13 cellular contexts compared by ENCODE assay signal in the genomic region with DNA sequence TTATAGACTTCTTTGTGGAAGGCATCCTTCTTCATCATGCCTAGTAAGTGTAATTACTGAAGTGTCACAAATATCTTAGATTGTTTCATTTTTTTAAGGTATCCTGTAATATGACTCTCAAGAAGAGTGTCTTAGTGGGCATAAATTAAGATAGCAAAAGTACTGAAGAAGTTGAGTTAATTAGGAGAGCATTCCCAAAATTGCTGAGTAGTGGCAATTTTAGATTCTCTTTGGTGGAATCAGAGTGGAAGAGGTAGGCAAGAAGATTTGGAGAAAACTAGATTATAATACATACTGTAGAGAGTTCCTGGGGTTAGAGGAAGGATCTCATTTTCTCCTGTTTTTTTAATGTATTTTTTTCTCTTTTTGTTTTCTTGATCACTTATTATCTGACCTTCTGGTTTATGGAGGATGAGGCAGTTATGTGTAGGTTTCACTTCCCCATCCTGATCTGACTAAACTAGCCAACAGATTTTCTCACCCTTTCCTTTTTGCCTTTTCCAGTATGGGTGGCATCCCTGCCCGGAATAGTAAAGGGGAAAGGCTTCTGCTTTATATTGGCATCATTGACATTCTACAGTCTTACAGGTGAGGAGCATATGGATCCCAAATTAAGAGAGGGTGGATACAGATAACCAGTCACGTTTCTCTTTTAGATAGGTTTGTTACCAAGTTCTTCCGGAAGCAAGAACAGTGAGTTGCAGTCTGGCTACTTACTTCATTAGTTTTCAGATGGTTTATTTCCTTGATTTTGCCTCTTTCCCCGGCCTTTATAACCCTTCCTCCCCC. TPM values are rescaled to one million over a fixed set of nuclear protein-coding genes. Genes with fewer than 3 reads are reported as not detected.
A peak's percentile ranks its signal among the peaks of the same experiment; 100 is the strongest.
DNase-seq lines count a peak whose midpoint lies in the region; ATAC-seq and TF ChIP-seq lines count a peak whose summit lies in the region.
"Had no signal": no experiment of that assay in that cellular context is flagged by ENCODE, and none has a peak within 500 bp of the region (broad histone marks: within the 10 kb centered on the region; RNA-seq: fewer than 3 reads in every experiment).

No MANE protein-coding gene starts in this region.

- H3K27ac ChIP-seq in uterus (no peak overlapping the region), testis (peak overlapping the region in 1 of 2 donors; percentile 29)
- H3K27ac ChIP-seq: RWPE1 had no signal

- no peak for TF ChIP-seq CTCF in GM12864 (IDR thresholded peaks at IDR 0.05; ENCODE audit: low read depth, low read length, missing control alignments)
- no peak for TF ChIP-seq CTCF in nephron progenitor cell (IDR thresholded peaks at IDR 0.05)
- TF ChIP-seq CTCF in uterus (IDR thresholded peaks at IDR 0.05), result no peak
- TF ChIP-seq CTCF in testis (IDR thresholded peaks at IDR 0.05), result no peak

- no peak overlapping the region for H3K4me3 ChIP-seq in GM12864 (ENCODE audit: low read depth, low read length)
- H3K4me3 ChIP-seq in uterus, result no peak overlapping the region
- H3K4me3 ChIP-seq in testis, result no peak overlapping the region
- H3K4me3 ChIP-seq: mucosa of descending colon had no signal

- peak overlapping the region; percentile 56 for H3K27ac Mint-ChIP-seq in activated T-helper 1 cell treated with anti-CD3 and anti-CD28 coated beads, Interleukin-12 subunit alpha, Interleukin-12 subunit beta, Interleukin-2, Interleukin-4 antibody, amounts not matched to agents 30 ng/mL and 10 ng/mL and 1 ng/mL, durations not matched to agents 14 hours and 24 hours and 36 hours
- H3K27ac Mint-ChIP-seq in nephron progenitor cell, result peak overlapping the region; percentile 20

- H3K4me1 ChIP-seq in uterus, result no peaks in the 10 kb centered on the region
- no peaks in the 10 kb centered on the region for H3K4me1 ChIP-seq in testis

- H3K4me3 Mint-ChIP-seq in activated T-helper 1 cell treated with anti-CD3 and anti-CD28 coated beads, Interleukin-12 subunit alpha, Interleukin-12 subunit beta, Interleukin-2, Interleukin-4 antibody, amounts not matched to agents 30 ng/mL and 10 ng/mL and 1 ng/mL, durations not matched to agents 14 hours and 24 hours and 36 hours, result no peak overlapping the region
- H3K4me3 Mint-ChIP-seq in nephron progenitor cell, result no peak overlapping the region
- H3K4me3 Mint-ChIP-seq: activated T-cell treated with anti-CD3 and anti-CD28 coated beads, Interleukin-2, amount 50 U/mL, for 4 hours; central memory CD8-positive, alpha-beta T cell had no signal

- peaks cover 53% of the 10 kb centered on the region for H3K36me3 Mint-ChIP-seq in activated T-helper 1 cell treated with anti-CD3 and anti-CD28 coated beads, Interleukin-12 subunit alpha, Interleukin-12 subunit beta, Interleukin-2, Interleukin-4 antibody, amounts not matched to agents 30 ng/mL and 10 ng/mL and 1 ng/mL, durations not matched to agents 14 hours and 24 hours and 36 hours (ENCODE audit: low read depth)
- peaks cover 81% of the 10 kb centered on the region for H3K36me3 Mint-ChIP-seq in nephron progenitor cell (ENCODE audit: low read depth)

- TF ChIP-seq POLR2A in uterus (IDR thresholded peaks at IDR 0.05) (no peak), testis (IDR thresholded peaks at IDR 0.05) (no peak)

- H3K9me3 ChIP-seq in uterus (no peaks in the 10 kb centered on the region), testis (no peaks in the 10 kb centered on the region)
- H3K9me3 ChIP-seq: mucosa of descending colon had no signal

- H3K36me3 ChIP-seq in uterus (no peaks in the 10 kb centered on the region), testis (ENCODE audit: low read depth, missing control alignments) (no peaks in the 10 kb centered on the region)

- peaks cover 10% of the 10 kb centered on the region for H3K4me1 Mint-ChIP-seq in activated T-helper 1 cell treated with anti-CD3 and anti-CD28 coated beads, Interleukin-12 subunit alpha, Interleukin-12 subunit beta, Interleukin-2, Interleukin-4 antibody, amounts not matched to agents 30 ng/mL and 10 ng/mL and 1 ng/mL, durations not matched to agents 14 hours and 24 hours and 36 hours (ENCODE audit: low read depth)
- no peaks in the 10 kb centered on the region for H3K4me1 Mint-ChIP-seq in nephron progenitor cell
- H3K4me1 Mint-ChIP-seq: central memory CD8-positive, alpha-beta T cell had no signal

- no peaks in the 10 kb centered on the region for H3K27me3 ChIP-seq in uterus
- no peaks in the 10 kb centered on the region for H3K27me3 ChIP-seq in testis

- intact Hi-C loops in activated T-helper 1 cell treated with anti-CD3 and anti-CD28 coated beads, Interleukin-12 subunit alpha, Interleukin-12 subunit beta, Interleukin-2, Interleukin-4 antibody, amounts not matched to agents 30 ng/mL and 10 ng/mL and 1 ng/mL, durations not matched to agents 14 hours and 24 hours and 36 hours (cut with micrococcal nuclease), result loop anchor here (1.0 kb wide), 1 partner anchor 7 kb away; no protein-coding TSS in a partner anchor
- intact Hi-C loops in uterus (cut with DNase I; ENCODE audit: low total_unique reads), result no loop called here
- intact Hi-C loops in testis (cut with DNase I; ENCODE audit: low total_unique reads), result no loop called here

- DNase-seq in GM12864 (ENCODE audit: low read depth) (peak; percentile 13), nephron progenitor cell (no peak), uterus (no peak), testis (no peak), DMS 273 (lab: John Stamatoyannopoulos, UW; ENCODE audit: unreplicated experiment) (no peak)
- DNase-seq in activated T-helper 1 cell treated with anti-CD3 and anti-CD28 coated beads, Interleukin-12 subunit alpha, Interleukin-12 subunit beta, Interleukin-2, Interleukin-4 antibody, amounts not matched to agents 30 ng/mL and 10 ng/mL and 1 ng/mL, durations not matched to agents 14 hours and 24 hours and 36 hours (ENCODE audit: low spot score), result no peak
- DNase-seq: activated T-cell treated with anti-CD3 and anti-CD28 coated beads, Interleukin-2, amount 50 U/mL, for 4 hours; Kasumi-1; mucosa of descending colon; substantia nigra had no signal

- no peaks in the 10 kb centered on the region for H3K9me3 Mint-ChIP-seq in activated T-helper 1 cell treated with anti-CD3 and anti-CD28 coated beads, Interleukin-12 subunit alpha, Interleukin-12 subunit beta, Interleukin-2, Interleukin-4 antibody, amounts not matched to agents 30 ng/mL and 10 ng/mL and 1 ng/mL, durations not matched to agents 14 hours and 24 hours and 36 hours
- H3K9me3 Mint-ChIP-seq in nephron progenitor cell, result no peaks in the 10 kb centered on the region
- H3K9me3 Mint-ChIP-seq: activated T-cell treated with anti-CD3 and anti-CD28 coated beads, Interleukin-2, amount 50 U/mL, for 4 hours; central memory CD8-positive, alpha-beta T cell had no signal

- H3K27me3 Mint-ChIP-seq in activated T-helper 1 cell treated with anti-CD3 and anti-CD28 coated beads, Interleukin-12 subunit alpha, Interleukin-12 subunit beta, Interleukin-2, Interleukin-4 antibody, amounts not matched to agents 30 ng/mL and 10 ng/mL and 1 ng/mL, durations not matched to agents 14 hours and 24 hours and 36 hours (ENCODE audit: insufficient read depth), result no peaks in the 10 kb centered on the region
- H3K27me3 Mint-ChIP-seq in nephron progenitor cell (ENCODE audit: low read depth, poor library complexity), result peaks cover 5% of the 10 kb centered on the region
- H3K27me3 Mint-ChIP-seq: central memory CD8-positive, alpha-beta T cell had no signal

- WGBS in testis, 2 donors, result 71 to 83% methylated on average over 4 of the region's 4 CpGs

- peak; percentile 52 for ATAC-seq in HG03108 (IDR thresholded peaks at IDR 0.05; ENCODE audit: unreplicated experiment)
- ATAC-seq: activated T-cell treated with anti-CD3 and anti-CD28 coated beads, Interleukin-2, amount 50 U/mL, for 4 hours; mucosa of descending colon had no signal

RNA-seq across cellular contexts. Expression of a gene that starts 16.7 kb away (rescaled TPM):
- 276 and 285 TPM in 2 replicates for total RNA-seq in activated T-helper 1 cell treated with anti-CD3 and anti-CD28 coated beads, Interleukin-12 subunit alpha, Interleukin-12 subunit beta, Interleukin-2, Interleukin-4 antibody, amounts not matched to agents 30 ng/mL and 10 ng/mL and 1 ng/mL, durations not matched to agents 14 hours and 24 hours and 36 hours
- total RNA-seq in uterus, result 100 to 1,000 TPM in 1 of 4 donors, 10 to 100 TPM in 3; 73.5 to 114 (median 89.1) TPM
- 100 to 1,000 TPM; 164 to 196 TPM for total RNA-seq in testis
- polyA plus RNA-seq in testis (ENCODE audit: insufficient read depth, low read depth, low replicate concordance), result 333 TPM

RNA-seq across cellular contexts. Expression of a gene that starts 39.5 kb away (rescaled TPM):
- 98.9 and 101 TPM in 2 replicates for total RNA-seq in activated T-helper 1 cell treated with anti-CD3 and anti-CD28 coated beads, Interleukin-12 subunit alpha, Interleukin-12 subunit beta, Interleukin-2, Interleukin-4 antibody, amounts not matched to agents 30 ng/mL and 10 ng/mL and 1 ng/mL, durations not matched to agents 14 hours and 24 hours and 36 hours
- total RNA-seq in uterus, result 100 to 1,000 TPM in 2 of 4 donors, 10 to 100 TPM in 2; 66.8 to 240 (median 92.6) TPM
- total RNA-seq in testis, result 100 to 1,000 TPM; 168 to 234 TPM
- 94.1 TPM for polyA plus RNA-seq in testis (ENCODE audit: insufficient read depth, low read depth, low replicate concordance)

RNA-seq across cellular contexts. Expression of a gene that starts 44.2 kb away (rescaled TPM):
- 26.9 and 27.3 TPM in 2 replicates for total RNA-seq in activated T-helper 1 cell treated with anti-CD3 and anti-CD28 coated beads, Interleukin-12 subunit alpha, Interleukin-12 subunit beta, Interleukin-2, Interleukin-4 antibody, amounts not matched to agents 30 ng/mL and 10 ng/mL and 1 ng/mL, durations not matched to agents 14 hours and 24 hours and 36 hours
- total RNA-seq in uterus (10 to 100 TPM in 2 of 4 donors, 1 to 10 TPM in 2; 6.4 to 31.9 (median 10.9) TPM), testis (10 to 100 TPM; 39.9 to 58.2 TPM)
- 38.4 TPM for polyA plus RNA-seq in testis (ENCODE audit: insufficient read depth, low read depth, low replicate concordance)

RNA-seq across cellular contexts. Expression of a gene that starts 47.9 kb away (rescaled TPM):
- 90.0 and 96.4 TPM in 2 replicates for total RNA-seq in activated T-helper 1 cell treated with anti-CD3 and anti-CD28 coated beads, Interleukin-12 subunit alpha, Interleukin-12 subunit beta, Interleukin-2, Interleukin-4 antibody, amounts not matched to agents 30 ng/mL and 10 ng/mL and 1 ng/mL, durations not matched to agents 14 hours and 24 hours and 36 hours
- total RNA-seq in uterus, result 10 to 100 TPM; 22.3 to 53.5 (median 32.7) TPM
- 10 to 100 TPM; 31.9 to 42.7 TPM for total RNA-seq in testis
- polyA plus RNA-seq in testis (ENCODE audit: insufficient read depth, low read depth, low replicate concordance), result 57.9 TPM
